In genomic region chr6:167849846-167850459, GRCh38 we compare ENCODE assay signal across 1 cellular context.
TF ChIP-seq lines count a peak whose summit lies in the region.

No MANE protein-coding gene starts in this region.

TF ChIP-seq in K562, 482 proteins besides CTCF, POLR2A, EP300 and RAD21 (continued from another document):
- TF ChIP-seq MGA (IDR thresholded peaks at IDR 0.05): no peak
- TF ChIP-seq FOXA3 (CRISPR knock-in tag; conservative IDR thresholded peaks at IDR 0.05 in 1 of 2, IDR thresholded peaks at IDR 0.05 in 1 of 2): no peak
- TF ChIP-seq ZNF12 (CRISPR knock-in tag; IDR thresholded peaks at IDR 0.05): no peak
- peak; percentile 52; the same call in 1 of the 2 replicates for TF ChIP-seq TEAD2 (tag; IDR thresholded peaks at IDR 0.05)
- TF ChIP-seq GABPB2 (CRISPR knock-in tag; conservative IDR thresholded peaks at IDR 0.05): no peak
- TF ChIP-seq YY1 (IDR thresholded peaks at IDR 0.05; ENCODE audit: borderline replicate concordance in 1 of 3, control insufficient read depth in 1 of 3, extremely low read depth in 1 of 3, insufficient read depth in 3 of 3, insufficient read length in 1 of 3, insufficient replicate concordance in 2 of 3, low read depth in 1 of 3, low read length in 2 of 3): no peak
- TF ChIP-seq TCFL5 (CRISPR knock-in tag; conservative IDR thresholded peaks at IDR 0.05): no peak
- no peak for TF ChIP-seq RBM25 (IDR thresholded peaks at IDR 0.05; ENCODE audit: low read depth, low read length, severe bottlenecking)
- TF ChIP-seq ZBTB1 (CRISPR knock-in tag; IDR thresholded peaks at IDR 0.05; ENCODE audit: borderline replicate concordance, low read depth): no peak
- TF ChIP-seq L3MBTL2 (IDR thresholded peaks at IDR 0.05): no peak
- TF ChIP-seq CBX3 (IDR thresholded peaks at IDR 0.05; ENCODE audit: borderline replicate concordance in 1 of 2, low read length in 2 of 2): no peak
- no peak for TF ChIP-seq DDX20 (tag; IDR thresholded peaks at IDR 0.05; ENCODE audit: low read depth)
- TF ChIP-seq SOX6 (IDR thresholded peaks at IDR 0.05): 0 out of 2 replicates have a peak, but pooled peaks have one; percentile 41
- no peak for TF ChIP-seq NR3C1 (CRISPR knock-in tag; IDR thresholded peaks at IDR 0.05)
- TF ChIP-seq SIRT6 (IDR thresholded peaks at IDR 0.05; ENCODE audit: low read depth, low read length): no peak
- TF ChIP-seq ZNF699 (CRISPR knock-in tag; IDR thresholded peaks at IDR 0.05; ENCODE audit: insufficient replicate concordance): no peak
- no peak for TF ChIP-seq ZNF707 (CRISPR knock-in tag; conservative IDR thresholded peaks at IDR 0.05)
- no peak for TF ChIP-seq TRIM25 (IDR thresholded peaks at IDR 0.05; ENCODE audit: borderline replicate concordance)
- TF ChIP-seq MYBL2 (IDR thresholded peaks at IDR 0.05; ENCODE audit: low read depth): no peak
- TF ChIP-seq MYBL2 (CRISPR knock-in tag; IDR thresholded peaks at IDR 0.05; ENCODE audit: borderline replicate concordance): no peak
- TF ChIP-seq TRIM24 (IDR thresholded peaks at IDR 0.05): no peak
- TF ChIP-seq GABPA (tag; conservative IDR thresholded peaks at IDR 0.05; ENCODE audit: low read depth): no peak
- no peak for TF ChIP-seq TEAD1 (CRISPR knock-in tag; IDR thresholded peaks at IDR 0.05)
- TF ChIP-seq THRAP3 (IDR thresholded peaks at IDR 0.05; ENCODE audit: borderline replicate concordance): no peak
- no peak for TF ChIP-seq CTBP1 (IDR thresholded peaks at IDR 0.05; ENCODE audit: borderline replicate concordance)
- TF ChIP-seq NFRKB (IDR thresholded peaks at IDR 0.05; ENCODE audit: low read depth): 0 out of 2 replicates have a peak, but pooled peaks have one; percentile 39
- TF ChIP-seq CGGBP1 (CRISPR knock-in tag; IDR thresholded peaks at IDR 0.05): no peak
- peak in 1 of 2 experiments; percentile 34; a peak in 1 of 4 replicates for TF ChIP-seq MNT (conservative IDR thresholded peaks at IDR 0.05)
- TF ChIP-seq HNRNPH1 (optimal IDR thresholded peaks at IDR 0.05; ENCODE audit: low read depth, low read length): no peak
- no peak for TF ChIP-seq MEF2D (tag; conservative IDR thresholded peaks at IDR 0.05; ENCODE audit: low read depth)
- TF ChIP-seq FOXP1 (CRISPR knock-in tag; IDR thresholded peaks at IDR 0.05): no peak
- no peak for TF ChIP-seq ZNF197 (CRISPR knock-in tag; IDR thresholded peaks at IDR 0.05; ENCODE audit: low read depth)
- peak; percentile 73 for TF ChIP-seq JUND (IDR thresholded peaks at IDR 0.05; ENCODE audit: borderline replicate concordance, low read depth, low read length)
- peak; percentile 59; the same call in 2 of the 3 replicates for TF ChIP-seq JUND (tag; IDR thresholded peaks at IDR 0.05; ENCODE audit: borderline replicate concordance, low read depth, low read length)
- no peak for TF ChIP-seq SNIP1 (IDR thresholded peaks at IDR 0.05; ENCODE audit: low read depth)
- no peak for TF ChIP-seq GTF2A2 (tag; IDR thresholded peaks at IDR 0.05)
- no peak for TF ChIP-seq RBFOX2 (IDR thresholded peaks at IDR 0.05; ENCODE audit: low read depth, low read length)
- TF ChIP-seq ZFP30 (CRISPR knock-in tag; IDR thresholded peaks at IDR 0.05; ENCODE audit: borderline replicate concordance): no peak
- TF ChIP-seq LARP7 (IDR thresholded peaks at IDR 0.05): no peak
- no peak for TF ChIP-seq MCM5 (IDR thresholded peaks at IDR 0.05; ENCODE audit: low read depth)
- TF ChIP-seq ZNF263 (CRISPR knock-in tag; IDR thresholded peaks at IDR 0.05; ENCODE audit: borderline replicate concordance): no peak
